Comparison of ENCODE assay signal across 17 cellular contexts in genomic region chr12:54463034-54463433, GRCh38. TPM values are rescaled to one million over a fixed set of nuclear protein-coding genes. Genes with fewer than 3 reads are reported as not detected.
DNase-seq lines count a peak whose midpoint lies in the region; ATAC-seq and TF ChIP-seq lines count a peak whose summit lies in the region.
"Had no signal": no experiment of that assay in that cellular context is flagged by ENCODE, and none has a peak within 500 bp of the region (broad histone marks: within the 10 kb centered on the region; RNA-seq: fewer than 3 reads in every experiment).

No MANE protein-coding gene starts in this region.

- TF ChIP-seq CTCF in fibroblast of mammary gland (conservative IDR thresholded peaks at IDR 0.05; ENCODE audit: control insufficient read depth, insufficient read depth, low read depth, low read length) = no peak

- DNase-seq in GF-D8 (lab: John Stamatoyannopoulos, UW) (peak; percentile 25), OCI-M1 (lab: John Stamatoyannopoulos, UW) (peak; percentile 55), fibroblast of mammary gland (ENCODE audit: low read depth) (peak; percentile 95), renal cortical epithelial cell (ENCODE audit: low read depth) (peak; percentile 42), NCI-H1694 treated with DMSO at 0.1 percent for 48 hours (lab: John Stamatoyannopoulos, UW) (no peak), 8988T (no peak)
- DNase-seq: activated T-cell treated with anti-CD3 and anti-CD28 coated beads, Interleukin-2, amount 50 U/mL, for 72 hours; central memory CD4-positive, alpha-beta T cell; DMS153; NCI-H2107; right lobe of liver; SHP77 had no signal

- ATAC-seq in HG03457 (IDR thresholded peaks at IDR 0.05; ENCODE audit: unreplicated experiment) = no peak
- no peak for ATAC-seq in GM21528 (IDR thresholded peaks at IDR 0.05; ENCODE audit: low FRiP score, unreplicated experiment)
- ATAC-seq: activated T-cell treated with anti-CD3 and anti-CD28 coated beads, Interleukin-2, amount 50 U/mL, for 72 hours; WTC11 had no signal

- no peak overlapping the region for H3K4me3 ChIP-seq in fibroblast of mammary gland (ENCODE audit: control insufficient read depth, low read depth, low read length)
- H3K4me3 ChIP-seq: hepatocyte, right lobe of liver had no signal

RNA-seq across cellular contexts. Expression of gene GTSF1, which starts 10.4 kb away (rescaled TPM):
- total RNA-seq in renal cortical epithelial cell = 0.52 and 9.0 TPM in 2 replicates
- total RNA-seq: hepatocyte, urinary bladder had no signal

RNA-seq across cellular contexts. Expression of gene NCKAP1L, which starts 34.5 kb away (rescaled TPM):
- not detected in 2 replicates for total RNA-seq in renal cortical epithelial cell

RNA-seq across cellular contexts. Expression of gene ITGA5, which starts 44.0 kb away (rescaled TPM):
- total RNA-seq in renal cortical epithelial cell = 112 and 143 TPM in 2 replicates

Comparison
In these comparisons a context has a peak if more than half of its experiments do, and no peak if none do; other contexts are left out.
1. DNase-seq: peak in GF-D8 (single experiment), OCI-M1 (single experiment), fibroblast of mammary gland (single experiment) and renal cortical epithelial cell (single experiment); none in NCI-H1694 treated with DMSO at 0.1 percent for 48 hours (single experiment) and 8988T (single experiment).